In genomic region chr19:45705710-45706415, GRCh38 we compare ENCODE assay signal across 24 cellular contexts. TPM values are rescaled to one million over a fixed set of nuclear protein-coding genes. Genes with fewer than 3 reads are reported as not detected.
DNase-seq lines count a peak whose midpoint lies in the region; ATAC-seq, FAIRE-seq and TF ChIP-seq lines count a peak whose summit lies in the region.
"Had no signal": no experiment of that assay in that cellular context is flagged by ENCODE, and none has a peak within 500 bp of the region (broad histone marks: within the 10 kb centered on the region; RNA-seq: fewer than 3 reads in every experiment).

No MANE protein-coding gene starts in this region.

- H3K9me3 Mint-ChIP-seq in IgD-negative memory B cell, result no peaks in the 10 kb centered on the region
- H3K9me3 Mint-ChIP-seq in naive B cell, result no peaks in the 10 kb centered on the region
- H3K9me3 Mint-ChIP-seq: CD8-positive, alpha-beta memory T cell; HFFc6 had no signal

- H3K36me3 Mint-ChIP-seq in IgD-negative memory B cell, result peaks cover 9% of the 10 kb centered on the region
- peaks cover 0 to 13% of the 10 kb centered on the region in 2 donors for H3K36me3 Mint-ChIP-seq in naive B cell

- peaks cover 19 to 25% (median 22%) of the 10 kb centered on the region in 3 donors for H3K4me1 Mint-ChIP-seq in IgD-negative memory B cell
- peaks cover 7 to 34% (median 23%) of the 10 kb centered on the region in 3 donors for H3K4me1 Mint-ChIP-seq in naive B cell

- peak; percentile 64 for FAIRE-seq in GM12891 (lab: Jason Lieb, UNC)
- FAIRE-seq: D721Med, G401.6, HTR-8/SVneo had no signal

- H3K36me3 ChIP-seq in OCI-LY3 (replicated peaks; ENCODE audit: low read depth, low read length) (peaks cover 39% of the 10 kb centered on the region), uterus (no peaks in the 10 kb centered on the region)

- no peak overlapping the region for H3K9ac ChIP-seq in OCI-LY3 (ENCODE audit: low read length)

- DNase-seq in GM12891 (ENCODE audit: insufficient read length, low spot score) (no peak), naive B cell (no peak), middle frontal gyrus (ENCODE audit: extremely low spot score, low spot score) (no peak), NOMO-1 treated with DMSO at 0.1 percent for 48 hours (lab: John Stamatoyannopoulos, UW; ENCODE audit: unreplicated experiment) (no peak), NCI-H146 (lab: John Stamatoyannopoulos, UW) (no peak), uterus (no peak)
- DNase-seq: C1 segment of cervical spinal cord; CD8-positive, alpha-beta memory T cell; DND-41; HFFc6; IMR-90; NCI-H187; NCI-H526; SHP77; T-helper 1 cell; T-helper 9 cell had no signal

- peaks cover 5% of the 10 kb centered on the region; the same call in 1 of the 2 replicates for H3K9me3 ChIP-seq in OCI-LY3 (ENCODE audit: insufficient read depth, low read length)
- no peaks in the 10 kb centered on the region for H3K9me3 ChIP-seq in uterus

- peaks cover 3% of the 10 kb centered on the region; the same call in 1 of the 2 replicates for H3K79me2 ChIP-seq in OCI-LY3 (ENCODE audit: low read length)

- H3K4me2 ChIP-seq in OCI-LY3 (ENCODE audit: low read length), result peak overlapping the region; percentile 70; the same call in 1 of the 2 replicates

- H3K4me3 Mint-ChIP-seq in IgD-negative memory B cell, result peak overlapping the region; percentile 63 to 92 (median 84)
- H3K4me3 Mint-ChIP-seq in naive B cell, result peak overlapping the region in 3 of 8 donors; percentile 18 to 66 (median 53)
- H3K4me3 Mint-ChIP-seq: CD8-positive, alpha-beta memory T cell; HFFc6 had no signal

- ATAC-seq in naive B cell (ENCODE audit: low read depth in 2 of 2), result no peak
- ATAC-seq: SK-N-SH treated with all-trans-retinoic acid at 6 μM for 48 hours had no signal

- no peaks in the 10 kb centered on the region for H4K20me1 ChIP-seq in OCI-LY3 (ENCODE audit: insufficient read depth, low read length)

- intact Hi-C loops in uterus (cut with DNase I; ENCODE audit: low total_unique reads), result no loop called here

- H3K27ac ChIP-seq in OCI-LY3 (ENCODE audit: low read length) (peak overlapping the region; percentile 90), uterus (no peak overlapping the region)

- H3K27me3 Mint-ChIP-seq in IgD-negative memory B cell (no peaks in the 10 kb centered on the region), naive B cell (no peaks in the 10 kb centered on the region)
- H3K27me3 Mint-ChIP-seq: CD8-positive, alpha-beta memory T cell had no signal

- no peaks in the 10 kb centered on the region for H3K27me3 ChIP-seq in OCI-LY3 (ENCODE audit: low read depth, low read length)
- H3K27me3 ChIP-seq in uterus, result no peaks in the 10 kb centered on the region

- H2AFZ ChIP-seq in OCI-LY3 (ENCODE audit: low read depth, low read length), result no peak overlapping the region

- peaks cover 28% of the 10 kb centered on the region for H3K4me1 ChIP-seq in OCI-LY3 (ENCODE audit: low read length)
- no peaks in the 10 kb centered on the region for H3K4me1 ChIP-seq in uterus

- TF ChIP-seq POLR2A in GM12891 (IDR thresholded peaks at IDR 0.05; ENCODE audit: low read depth, low read length) (no peak), uterus (IDR thresholded peaks at IDR 0.05) (no peak)

- H3K4me3 ChIP-seq in OCI-LY3 (ENCODE audit: low read length) (peak overlapping the region; percentile 10; the same call in 1 of the 2 replicates), uterus (no peak overlapping the region)

- H3K27ac Mint-ChIP-seq in IgD-negative memory B cell, result peak overlapping the region; percentile 92 to 97 (median 95)
- peak overlapping the region in 5 of 6 donors; percentile 11 to 73 (median 53) for H3K27ac Mint-ChIP-seq in naive B cell
- H3K27ac Mint-ChIP-seq: HFFc6 had no signal

- TF ChIP-seq CTCF in OCI-LY3 (IDR thresholded peaks at IDR 0.05; ENCODE audit: low read depth, low read length) (no peak), uterus (IDR thresholded peaks at IDR 0.05) (no peak)

TF ChIP-seq in GM12891, 5 proteins besides CTCF, POLR2A, EP300 and RAD21:
- TF ChIP-seq POU2F2 (IDR thresholded peaks at IDR 0.05; ENCODE audit: low read depth, low read length) (no peak), SPI1 (IDR thresholded peaks at IDR 0.05; ENCODE audit: low read depth, low read length) (no peak), POLR2AphosphoS5 (IDR thresholded peaks at IDR 0.05; ENCODE audit: low read depth, low read length) (0 out of 2 replicates have a peak, but pooled peaks have one; percentile 23), PAX5 (IDR thresholded peaks at IDR 0.05; ENCODE audit: insufficient read depth, low read length, severe bottlenecking) (no peak), TAF1 (IDR thresholded peaks at IDR 0.05; ENCODE audit: low read depth, low read length) (no peak)

RNA-seq across cellular contexts. Expression of gene QPCTL, which starts 13.4 kb away (rescaled TPM):
- 10.8 TPM for polyA plus RNA-seq in GM12891 (2012; ENCODE audit: low read depth, missing spikeins)
- polyA plus RNA-seq in IgD-negative memory B cell (2.7 TPM), naive B cell (ENCODE audit: low read depth in 6 of 6) (1 to 10 TPM in 5 of 6 donors, under 1 TPM in 1; 0.70 to 6.8 (median 1.7) TPM)
- 10 to 100 TPM in 1 of 4 donors, 1 to 10 TPM in 2, not detected in 1; 6.5 to 18.2 (median 9.5) TPM for total RNA-seq in uterus

RNA-seq across cellular contexts. Expression of gene SNRPD2, which starts 14.1 kb away (rescaled TPM):
- 683 TPM for polyA plus RNA-seq in GM12891 (2012; ENCODE audit: low read depth, missing spikeins)
- polyA plus RNA-seq in IgD-negative memory B cell (841 TPM), naive B cell (ENCODE audit: low read depth in 6 of 6) (1,000 to 10,000 TPM in 2 of 6 donors, 100 to 1,000 TPM in 4; 808 to 1,139 (median 906) TPM)
- total RNA-seq in uterus, result 100 to 1,000 TPM in 3 of 4 donors, 10 to 100 TPM in 1; 96.0 to 386 (median 310) TPM

RNA-seq across cellular contexts. Expression of gene FBXO46, which starts 24.8 kb away (rescaled TPM):
- 13.4 TPM for polyA plus RNA-seq in GM12891 (2012; ENCODE audit: low read depth, missing spikeins)
- polyA plus RNA-seq in IgD-negative memory B cell (23.7 TPM), naive B cell (ENCODE audit: low read depth in 6 of 6) (10 to 100 TPM in 5 of 6 donors, 1 to 10 TPM in 1; 9.4 to 23.0 (median 13.9) TPM)
- 10 to 100 TPM in 3 of 4 donors, 1 to 10 TPM in 1; 7.0 to 36.1 (median 15.2) TPM for total RNA-seq in uterus

RNA-seq across cellular contexts. Expression of gene MEIOSIN, which starts 27.4 kb away (rescaled TPM):
- 0.05 TPM for polyA plus RNA-seq in GM12891 (2012; ENCODE audit: low read depth, missing spikeins)
- polyA plus RNA-seq in IgD-negative memory B cell (not detected), naive B cell (ENCODE audit: low read depth in 6 of 6) (not detected)
- total RNA-seq in uterus, result not detected
- total RNA-seq: A673; CD8-positive, alpha-beta memory T cell; H4; HFFc6; IMR-90 had no signal
- polyA plus RNA-seq: CD8-positive, alpha-beta memory T cell; IMR-90 had no signal

RNA-seq across cellular contexts. Expression of gene GIPR, which starts 37.8 kb away (rescaled TPM):
- polyA plus RNA-seq in GM12891 (2012; ENCODE audit: low read depth, missing spikeins), result 17.4 TPM
- polyA plus RNA-seq in IgD-negative memory B cell, result not detected
- not detected for polyA plus RNA-seq in naive B cell (ENCODE audit: low read depth in 6 of 6)
- total RNA-seq in uterus, result under 1 TPM in 1 of 4 donors, not detected in 3; 0.98 TPM
- total RNA-seq: H4 had no signal
